10 cellular contexts compared by ENCODE assay signal in genomic region chr14:63893701-63894458, GRCh38. TPM values are rescaled to one million over a fixed set of nuclear protein-coding genes. Genes with fewer than 3 reads are reported as not detected.
DNase-seq lines count a peak whose midpoint lies in the region; ATAC-seq and TF ChIP-seq lines count a peak whose summit lies in the region.
"Had no signal": no experiment of that assay in that cellular context is flagged by ENCODE, and none has a peak within 500 bp of the region (broad histone marks: within the 10 kb centered on the region; RNA-seq: fewer than 3 reads in every experiment).

No MANE protein-coding gene starts in this region.

- ATAC-seq in GM23338 (peak; percentile 11; the same call in 2 of the 3 replicates), body of pancreas (peak; percentile 58)

- H3K9me3 Mint-ChIP-seq in GM23338, result no peaks in the 10 kb centered on the region
- no peaks in the 10 kb centered on the region for H3K9me3 Mint-ChIP-seq in activated naive CD8-positive, alpha-beta T cell treated with anti-CD3 and anti-CD28 coated beads for 36 hours

- H3K4me3 Mint-ChIP-seq in GM23338, result no peak overlapping the region
- H3K4me3 Mint-ChIP-seq in activated naive CD8-positive, alpha-beta T cell treated with anti-CD3 and anti-CD28 coated beads for 36 hours, result no peak overlapping the region

- H3F3A ChIP-seq in GM23338 (replicated peaks; ENCODE audit: low read depth), result peaks cover 6% of the 10 kb centered on the region; the same call in 1 of the 2 replicates

- WGBS in body of pancreas, 2 donors, result 19 to 26% methylated on average over 5 of the region's 5 CpGs

- no peaks in the 10 kb centered on the region for H3K9me2 ChIP-seq in GM23338 (ENCODE audit: insufficient read depth)

- peak overlapping the region; percentile 7; the same call in 1 of the 2 replicates for H3K27ac ChIP-seq in GM23338 (ENCODE audit: low read depth)
- peak overlapping the region; percentile 33 to 78 (median 55) for H3K27ac ChIP-seq in body of pancreas
- H3K27ac ChIP-seq in iPS-18a (ENCODE audit: low read length), result no peak overlapping the region

- intact Hi-C loops in body of pancreas (cut with DNase I), result no loop called here

- peak; percentile 52 for DNase-seq in GM23338 (ENCODE audit: low spot score)
- DNase-seq in body of pancreas, result peak; percentile 37 to 63 (median 57)
- DNase-seq in activated CD4-positive, alpha-beta T cell treated with anti-CD3 and anti-CD28 coated beads for 48 hours, result no peak
- no peak for DNase-seq in stimulated activated CD4-positive, alpha-beta T cell treated with anti-CD3 and anti-CD28 coated beads, Interleukin-1b, Interleukin-23, amount 100 ng/mL, for 48 hours
- DNase-seq in D341Med (ENCODE audit: low spot score), result no peak
- no peak for DNase-seq in activated naive CD8-positive, alpha-beta T cell treated with anti-CD3 and anti-CD28 coated beads for 36 hours
- DNase-seq: nucleus accumbens had no signal

- TF ChIP-seq CTCF in GM23338 (conservative IDR thresholded peaks at IDR 0.05; ENCODE audit: low read depth in 2 of 2), result no peak
- TF ChIP-seq CTCF in body of pancreas (IDR thresholded peaks at IDR 0.05), result no peak

- H3K27me3 ChIP-seq in GM23338 (ENCODE audit: insufficient read depth), result no peaks in the 10 kb centered on the region
- H3K27me3 ChIP-seq in body of pancreas, result no peaks in the 10 kb centered on the region
- H3K27me3 ChIP-seq in iPS-18a (ENCODE audit: control insufficient read depth, insufficient read depth, low read length), result no peaks in the 10 kb centered on the region
- no peaks in the 10 kb centered on the region for H3K27me3 ChIP-seq in skeletal muscle satellite cell (ENCODE audit: control insufficient read depth, insufficient read depth, low read length)
- H3K27me3 ChIP-seq: adrenal gland had no signal

- peak overlapping the region; percentile 88 for H3K27ac Mint-ChIP-seq in GM23338
- no peak overlapping the region for H3K27ac Mint-ChIP-seq in activated naive CD8-positive, alpha-beta T cell treated with anti-CD3 and anti-CD28 coated beads for 36 hours

- peaks cover 50% of the 10 kb centered on the region for H3K4me1 Mint-ChIP-seq in GM23338
- peaks cover 19% of the 10 kb centered on the region for H3K4me1 Mint-ChIP-seq in activated naive CD8-positive, alpha-beta T cell treated with anti-CD3 and anti-CD28 coated beads for 36 hours

- H3K79me2 ChIP-seq in GM23338 (replicated peaks; ENCODE audit: insufficient read depth), result peaks cover 38% of the 10 kb centered on the region

- no peak overlapping the region for H2AFZ ChIP-seq in GM23338

- H3K4me2 ChIP-seq in GM23338 (0 out of 2 replicates have a peak overlapping the region, but pooled peaks have one; percentile 11), skeletal muscle satellite cell (ENCODE audit: low read length) (peak overlapping the region; percentile 61)

- no peaks in the 10 kb centered on the region for H3K36me3 Mint-ChIP-seq in GM23338 (ENCODE audit: low read depth)
- peaks cover 3% of the 10 kb centered on the region for H3K36me3 Mint-ChIP-seq in activated naive CD8-positive, alpha-beta T cell treated with anti-CD3 and anti-CD28 coated beads for 36 hours

- peaks cover 6% of the 10 kb centered on the region for H3K27me3 Mint-ChIP-seq in GM23338 (ENCODE audit: insufficient read depth, low read depth, poor library complexity)
- no peaks in the 10 kb centered on the region for H3K27me3 Mint-ChIP-seq in activated naive CD8-positive, alpha-beta T cell treated with anti-CD3 and anti-CD28 coated beads for 36 hours

- H3K9me3 ChIP-seq in body of pancreas (no peaks in the 10 kb centered on the region), iPS-18a (ENCODE audit: control insufficient read depth, low read depth, low read length) (no peaks in the 10 kb centered on the region), skeletal muscle satellite cell (replicated peaks; ENCODE audit: low read length) (no peaks in the 10 kb centered on the region)
- H3K9me3 ChIP-seq: adrenal gland had no signal

- no peak overlapping the region for H3K4me3 ChIP-seq in GM23338
- no peak overlapping the region for H3K4me3 ChIP-seq in body of pancreas
- H3K4me3 ChIP-seq in iPS-18a (ENCODE audit: low read length), result no peak overlapping the region
- no peak overlapping the region for H3K4me3 ChIP-seq in skeletal muscle satellite cell (ENCODE audit: low read length)
- H3K4me3 ChIP-seq: adrenal gland had no signal

- no peak for TF ChIP-seq POLR2A in body of pancreas (IDR thresholded peaks at IDR 0.05)

- H3K36me3 ChIP-seq in GM23338 (ENCODE audit: insufficient read depth), result no peaks in the 10 kb centered on the region
- H3K36me3 ChIP-seq in body of pancreas (replicated peaks in 1 of 2; ENCODE audit: insufficient read depth in 1 of 2, low read depth in 2 of 2), result no peaks in the 10 kb centered on the region
- no peaks in the 10 kb centered on the region for H3K36me3 ChIP-seq in iPS-18a (ENCODE audit: control insufficient read depth, low read depth, low read length)
- no peaks in the 10 kb centered on the region for H3K36me3 ChIP-seq in skeletal muscle satellite cell (ENCODE audit: insufficient read depth, low read length)
- H3K36me3 ChIP-seq: adrenal gland had no signal

- no peaks in the 10 kb centered on the region for H4K20me1 ChIP-seq in GM23338 (replicated peaks; ENCODE audit: insufficient read depth)

- H3K4me1 ChIP-seq in GM23338 (ENCODE audit: insufficient read depth) (peaks cover 28% of the 10 kb centered on the region), body of pancreas (peaks cover 73% of the 10 kb centered on the region), iPS-18a (ENCODE audit: control insufficient read depth, low read depth, low read length) (peaks cover 34% of the 10 kb centered on the region), skeletal muscle satellite cell (ENCODE audit: control insufficient read depth, insufficient read depth, low read length) (peaks cover 41% of the 10 kb centered on the region)

- peak overlapping the region; percentile 9 for H3K9ac ChIP-seq in iPS-18a (ENCODE audit: low read length)
- H3K9ac ChIP-seq in skeletal muscle satellite cell (ENCODE audit: low read depth, low read length), result no peak overlapping the region

TF ChIP-seq in GM23338, 12 proteins besides CTCF, POLR2A, EP300 and RAD21 (continues in another document):
- no peak for TF ChIP-seq EZH2phosphoT487 (IDR thresholded peaks at IDR 0.05; ENCODE audit: unreplicated experiment)
- TF ChIP-seq CREB1 (CRISPR knock-in tag; IDR thresholded peaks at IDR 0.05; ENCODE audit: low read depth), result no peak
- TF ChIP-seq, protein P1, sequence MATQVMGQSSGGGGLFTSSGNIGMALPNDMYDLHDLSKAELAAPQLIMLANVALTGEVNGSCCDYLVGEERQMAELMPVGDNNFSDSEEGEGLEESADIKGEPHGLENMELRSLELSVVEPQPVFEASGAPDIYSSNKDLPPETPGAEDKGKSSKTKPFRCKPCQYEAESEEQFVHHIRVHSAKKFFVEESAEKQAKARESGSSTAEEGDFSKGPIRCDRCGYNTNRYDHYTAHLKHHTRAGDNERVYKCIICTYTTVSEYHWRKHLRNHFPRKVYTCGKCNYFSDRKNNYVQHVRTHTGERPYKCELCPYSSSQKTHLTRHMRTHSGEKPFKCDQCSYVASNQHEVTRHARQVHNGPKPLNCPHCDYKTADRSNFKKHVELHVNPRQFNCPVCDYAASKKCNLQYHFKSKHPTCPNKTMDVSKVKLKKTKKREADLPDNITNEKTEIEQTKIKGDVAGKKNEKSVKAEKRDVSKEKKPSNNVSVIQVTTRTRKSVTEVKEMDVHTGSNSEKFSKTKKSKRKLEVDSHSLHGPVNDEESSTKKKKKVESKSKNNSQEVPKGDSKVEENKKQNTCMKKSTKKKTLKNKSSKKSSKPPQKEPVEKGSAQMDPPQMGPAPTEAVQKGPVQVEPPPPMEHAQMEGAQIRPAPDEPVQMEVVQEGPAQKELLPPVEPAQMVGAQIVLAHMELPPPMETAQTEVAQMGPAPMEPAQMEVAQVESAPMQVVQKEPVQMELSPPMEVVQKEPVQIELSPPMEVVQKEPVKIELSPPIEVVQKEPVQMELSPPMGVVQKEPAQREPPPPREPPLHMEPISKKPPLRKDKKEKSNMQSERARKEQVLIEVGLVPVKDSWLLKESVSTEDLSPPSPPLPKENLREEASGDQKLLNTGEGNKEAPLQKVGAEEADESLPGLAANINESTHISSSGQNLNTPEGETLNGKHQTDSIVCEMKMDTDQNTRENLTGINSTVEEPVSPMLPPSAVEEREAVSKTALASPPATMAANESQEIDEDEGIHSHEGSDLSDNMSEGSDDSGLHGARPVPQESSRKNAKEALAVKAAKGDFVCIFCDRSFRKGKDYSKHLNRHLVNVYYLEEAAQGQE (IDR thresholded peaks at IDR 0.05; ENCODE audit: unreplicated experiment), result no peak
- TF ChIP-seq ZNF114 (CRISPR knock-in tag; IDR thresholded peaks at IDR 0.05), result no peak
- TF ChIP-seq NANOG (IDR thresholded peaks at IDR 0.05; ENCODE audit: borderline replicate concordance), result no peak
- no peak for TF ChIP-seq POLR2AphosphoS5 (IDR thresholded peaks at IDR 0.05; ENCODE audit: low read depth)
- no peak for TF ChIP-seq JUNB (IDR thresholded peaks at IDR 0.05; ENCODE audit: unreplicated experiment)
- no peak for TF ChIP-seq STAT1 (IDR thresholded peaks at IDR 0.05; ENCODE audit: unreplicated experiment)
- TF ChIP-seq EZH2 (IDR thresholded peaks at IDR 0.05; ENCODE audit: low read depth, unreplicated experiment), result no peak
- TF ChIP-seq ZNF331 (CRISPR knock-in tag; IDR thresholded peaks at IDR 0.05; ENCODE audit: low read depth), result no peak
- TF ChIP-seq ETS1 (IDR thresholded peaks at IDR 0.05), result no peak

RNA-seq across cellular contexts. Expression of gene SYNE2, which starts 41.1 kb away (rescaled TPM):
- 86.5 and 100 TPM in 2 replicates for total RNA-seq in GM23338 (2014; rRNA removed; shearing (Covaris generic))
- 21.7 and 34.3 TPM in 2 replicates for polyA plus RNA-seq in GM23338 (2016; fragmentation: Nextera tagmentation; extraction: Ambion mirVana)
- 100 to 1,000 TPM; 163 to 240 TPM for total RNA-seq in body of pancreas
- 3.5 and 7.4 TPM in 2 replicates for total RNA-seq in skeletal muscle satellite cell (2012; rRNA removed)
- total RNA-seq in activated naive CD8-positive, alpha-beta T cell treated with anti-CD3 and anti-CD28 coated beads for 36 hours, result 10 to 100 TPM; 25.2 to 30.9 TPM

Comparison
In these comparisons a context has a peak if more than half of its experiments do, and no peak if none do; other contexts are left out.
1. DNase-seq: peak in GM23338 (single experiment) and body of pancreas (4 of 4); none in activated CD4-positive, alpha-beta T cell treated with anti-CD3 and anti-CD28 coated beads for 48 hours (single experiment), stimulated activated CD4-positive, alpha-beta T cell treated with anti-CD3 and anti-CD28 coated beads, Interleukin-1b, Interleukin-23, amount 100 ng/mL, for 48 hours (single experiment), D341Med (single experiment) and activated naive CD8-positive, alpha-beta T cell treated with anti-CD3 and anti-CD28 coated beads for 36 hours (single experiment).